ENCODE assay signal across 15 cellular contexts in the genomic region with DNA sequence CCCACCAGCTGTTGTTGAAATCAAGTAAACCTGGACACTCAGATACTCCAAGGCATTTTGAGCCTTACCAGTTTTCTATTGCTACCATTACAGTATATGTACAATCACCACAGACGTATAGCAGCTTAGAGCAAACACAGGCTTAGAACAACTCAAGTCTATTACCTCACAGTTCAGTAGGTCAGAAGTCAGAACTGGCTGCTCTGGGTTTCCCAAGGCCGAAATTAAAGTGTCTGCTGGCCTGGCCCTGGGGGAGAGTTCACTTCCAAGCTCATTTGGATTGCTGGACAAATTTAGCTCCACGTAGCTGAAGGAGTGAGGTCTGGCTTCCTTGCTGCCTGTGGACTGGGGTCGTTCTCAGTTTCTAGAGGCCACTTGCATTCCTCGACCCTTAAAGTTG.
DNase-seq lines count a peak whose midpoint lies in the region; ATAC-seq lines count a peak whose summit lies in the region.
"Had no signal": no experiment of that assay in that cellular context is flagged by ENCODE, and none has a peak within 500 bp of the region (broad histone marks: within the 10 kb centered on the region; RNA-seq: fewer than 3 reads in every experiment).

No MANE protein-coding gene starts in this region.

- no peaks in the 10 kb centered on the region for H3K9me3 Mint-ChIP-seq in T-cell

- H3K27ac Mint-ChIP-seq in T-cell = no peak overlapping the region

- intact Hi-C loops in Right ventricle myocardium superior (cut with DNase I) (no loop called here), cardiac septum (cut with DNase I) (no loop called here), left colon (cut with DNase I, micrococcal nuclease) (no loop called here), sciatic nerve (cut with DNase I) (no loop called here)

- H3K36me3 Mint-ChIP-seq in T-cell = no peaks in the 10 kb centered on the region

- CTCF ChIA-PET in T-cell (lab: Charles Lee) = interaction anchor here in 1 of 2 donors (1.0 kb wide), 1 partner anchor 122 kb away, joined by 3 read pairs; no protein-coding TSS in a partner anchor

- H3K27me3 Mint-ChIP-seq in T-cell = no peaks in the 10 kb centered on the region

- no peak overlapping the region for H3K4me3 Mint-ChIP-seq in T-cell

- POLR2A ChIA-PET in T-cell (lab: Charles Lee) = no interaction called here

- peaks cover 15 to 16% (median 15%) of the 10 kb centered on the region in 3 donors for H3K4me1 Mint-ChIP-seq in T-cell

- peak; percentile 74 for ATAC-seq in Right ventricle myocardium superior (ENCODE audit: poor library complexity)
- ATAC-seq in left colon = peak; percentile 85
- ATAC-seq in sciatic nerve = peak; percentile 89
- no peak for ATAC-seq in T-cell (replicated peaks in 1 of 4)
- ATAC-seq in GM21381 (IDR thresholded peaks at IDR 0.05; ENCODE audit: unreplicated experiment) = no peak

- DNase-seq in Right ventricle myocardium superior (no peak), cardiac septum (ENCODE audit: low spot score) (no peak), left colon (no peak), sciatic nerve (ENCODE audit: low spot score) (no peak), T-cell (no peak), activated T-cell treated with anti-CD3 and anti-CD28 coated beads for 4 hours (no peak)
- no peak for DNase-seq in activated CD4-positive, alpha-beta T cell treated with anti-CD3 and anti-CD28 coated beads for 1 hour
- DNase-seq: C1 segment of cervical spinal cord, EL, Kasumi-1, NCI-H1105 treated with DMSO at 0.1 percent for 48 hours, NCI-H187, NCI-H446, PC-9 had no signal

Comparison
In these comparisons a context has a peak if more than half of its experiments do, and no peak if none do; other contexts are left out.
1. ATAC-seq: peak in Right ventricle myocardium superior (single experiment), left colon (single experiment) and sciatic nerve (single experiment); none in T-cell (0 of 4) and GM21381 (single experiment).